9 cellular contexts compared by ENCODE assay signal in genomic region chr13:80363890-80364503, GRCh38. TPM values are rescaled to one million over a fixed set of nuclear protein-coding genes. Genes with fewer than 3 reads are reported as not detected.
DNase-seq lines count a peak whose midpoint lies in the region; ATAC-seq, FAIRE-seq and TF ChIP-seq lines count a peak whose summit lies in the region.
"Had no signal": no experiment of that assay in that cellular context is flagged by ENCODE, and none has a peak within 500 bp of the region (broad histone marks: within the 10 kb centered on the region; RNA-seq: fewer than 3 reads in every experiment).

No MANE protein-coding gene starts in this region.

- intact Hi-C loops in CD8-positive, alpha-beta T cell (cut with DNase I, micrococcal nuclease), result no loop called here
- intact Hi-C loops in kidney (cut with DNase I), result no loop called here
- intact Hi-C loops in activated T-helper 2 cell treated with anti-CD3 and anti-CD28 coated beads, Interferon-gamma antibody, Interleukin-2, Interleukin-4, amounts not matched to agents 10 μg/mL and 5 μg/mL and 100 μg/mL, durations not matched to agents 14 hours and 24 hours and 36 hours (cut with micrococcal nuclease), result loop anchor here (2.0 kb wide), 2 partner anchors 21 to 685 kb away; no protein-coding TSS in a partner anchor

- H3K79me2 ChIP-seq in KMS-11 (ENCODE audit: insufficient read depth, low read depth), result no peaks in the 10 kb centered on the region

- no peak overlapping the region for H2AFZ ChIP-seq in KMS-11 (ENCODE audit: low read depth)

- no peaks in the 10 kb centered on the region for H3K36me3 ChIP-seq in CD8-positive, alpha-beta T cell (ENCODE audit: insufficient read depth, low read length)
- H3K36me3 ChIP-seq in KMS-11 (ENCODE audit: insufficient read depth) (no peaks in the 10 kb centered on the region), kidney (ENCODE audit: control insufficient read depth in 1 of 2, insufficient read depth in 2 of 2, low read length in 2 of 2) (no peaks in the 10 kb centered on the region)

- CTCF ChIA-PET in CD8-positive, alpha-beta T cell (lab: Charles Lee), result interaction anchor here (1.5 kb wide), 1 partner anchor 21 kb away, joined by 8 read pairs; no protein-coding TSS in a partner anchor

- H4K20me1 ChIP-seq in KMS-11 (ENCODE audit: insufficient read depth), result no peaks in the 10 kb centered on the region

- no peaks in the 10 kb centered on the region for H3K27me3 ChIP-seq in CD8-positive, alpha-beta T cell (ENCODE audit: insufficient read depth, low read length)
- H3K27me3 ChIP-seq in KMS-11 (ENCODE audit: insufficient read depth, low read depth), result no peaks in the 10 kb centered on the region

- H3K4me3 ChIP-seq in CD8-positive, alpha-beta T cell (ENCODE audit: low read depth, low read length), result no peak overlapping the region
- no peak overlapping the region for H3K4me3 ChIP-seq in KMS-11 (IDR thresholded peaks at IDR 0.05; ENCODE audit: insufficient read depth, low read depth, low read length)
- no peak overlapping the region for H3K4me3 ChIP-seq in WI38 (ENCODE audit: low read depth, low read length)
- H3K4me3 ChIP-seq in kidney (ENCODE audit: low read length in 2 of 2), result peak overlapping the region; percentile 18 to 30

- peak overlapping the region; percentile 51; the same call in 1 of the 2 replicates for H3K4me2 ChIP-seq in KMS-11

- no peak for DNase-seq in CD8-positive, alpha-beta T cell
- no peak for DNase-seq in kidney
- no peak for DNase-seq in activated T-helper 2 cell treated with anti-CD3 and anti-CD28 coated beads, Interferon-gamma antibody, Interleukin-2, Interleukin-4, amounts not matched to agents 10 μg/mL and 5 μg/mL and 100 μg/mL, durations not matched to agents 14 hours and 24 hours and 36 hours (ENCODE audit: low spot score)

- no peaks in the 10 kb centered on the region for H3K9me3 Mint-ChIP-seq in CD8-positive, alpha-beta T cell
- H3K9me3 Mint-ChIP-seq in activated T-helper 2 cell treated with anti-CD3 and anti-CD28 coated beads, Interferon-gamma antibody, Interleukin-2, Interleukin-4, amounts not matched to agents 10 μg/mL and 5 μg/mL and 100 μg/mL, durations not matched to agents 14 hours and 24 hours and 36 hours, result no peaks in the 10 kb centered on the region
- H3K9me3 Mint-ChIP-seq: IgD-negative memory B cell had no signal

- H3K27ac ChIP-seq in CD8-positive, alpha-beta T cell (ENCODE audit: low read depth, low read length), result no peak overlapping the region
- H3K27ac ChIP-seq in KMS-11 (no peak overlapping the region), kidney (ENCODE audit: low read depth in 2 of 2, low read length in 2 of 2) (no peak overlapping the region)

- H3K27ac Mint-ChIP-seq in CD8-positive, alpha-beta T cell, result no peak overlapping the region
- H3K27ac Mint-ChIP-seq in activated T-helper 2 cell treated with anti-CD3 and anti-CD28 coated beads, Interferon-gamma antibody, Interleukin-2, Interleukin-4, amounts not matched to agents 10 μg/mL and 5 μg/mL and 100 μg/mL, durations not matched to agents 14 hours and 24 hours and 36 hours, result no peak overlapping the region
- H3K27ac Mint-ChIP-seq: IgD-negative memory B cell had no signal

- peak; percentile 34 for TF ChIP-seq CTCF in CD8-positive, alpha-beta T cell (IDR thresholded peaks at IDR 0.05)
- peak; percentile 62 for TF ChIP-seq CTCF in KMS-11 (conservative IDR thresholded peaks at IDR 0.05; ENCODE audit: low read depth, low read length)
- peak; percentile 67 for TF ChIP-seq CTCF in WI38 (IDR thresholded peaks at IDR 0.05; ENCODE audit: low read depth, low read length)
- TF ChIP-seq CTCF in kidney (IDR thresholded peaks at IDR 0.05; ENCODE audit: borderline replicate concordance, extremely low read depth, insufficient read depth), result peak; percentile 76

- H3K9me3 ChIP-seq in CD8-positive, alpha-beta T cell (ENCODE audit: low read length), result no peaks in the 10 kb centered on the region
- no peaks in the 10 kb centered on the region for H3K9me3 ChIP-seq in kidney (ENCODE audit: control insufficient read depth in 1 of 2, low read length in 2 of 2)

- H3K9ac ChIP-seq in KMS-11 (no peak overlapping the region), kidney (ENCODE audit: low read length in 2 of 2) (peak overlapping the region in 1 of 2 donors; percentile 25)

- H3K36me3 Mint-ChIP-seq in CD8-positive, alpha-beta T cell, result no peaks in the 10 kb centered on the region
- H3K36me3 Mint-ChIP-seq in activated T-helper 2 cell treated with anti-CD3 and anti-CD28 coated beads, Interferon-gamma antibody, Interleukin-2, Interleukin-4, amounts not matched to agents 10 μg/mL and 5 μg/mL and 100 μg/mL, durations not matched to agents 14 hours and 24 hours and 36 hours (ENCODE audit: low read depth), result no peaks in the 10 kb centered on the region
- H3K36me3 Mint-ChIP-seq: IgD-negative memory B cell had no signal

- H3K27me3 Mint-ChIP-seq in CD8-positive, alpha-beta T cell (ENCODE audit: low read depth), result no peaks in the 10 kb centered on the region
- no peaks in the 10 kb centered on the region for H3K27me3 Mint-ChIP-seq in activated T-helper 2 cell treated with anti-CD3 and anti-CD28 coated beads, Interferon-gamma antibody, Interleukin-2, Interleukin-4, amounts not matched to agents 10 μg/mL and 5 μg/mL and 100 μg/mL, durations not matched to agents 14 hours and 24 hours and 36 hours (ENCODE audit: low read depth)

- POLR2A ChIA-PET in CD8-positive, alpha-beta T cell (lab: Charles Lee), result no interaction called here

- H3K4me1 Mint-ChIP-seq in CD8-positive, alpha-beta T cell (ENCODE audit: low read depth), result peaks cover 2% of the 10 kb centered on the region
- H3K4me1 Mint-ChIP-seq in activated T-helper 2 cell treated with anti-CD3 and anti-CD28 coated beads, Interferon-gamma antibody, Interleukin-2, Interleukin-4, amounts not matched to agents 10 μg/mL and 5 μg/mL and 100 μg/mL, durations not matched to agents 14 hours and 24 hours and 36 hours (ENCODE audit: low read depth), result peaks cover 2% of the 10 kb centered on the region

- peak; percentile 98 for FAIRE-seq in kidney (lab: Jason Lieb, UNC)

- no peak overlapping the region for H3K4me3 Mint-ChIP-seq in CD8-positive, alpha-beta T cell
- no peak overlapping the region for H3K4me3 Mint-ChIP-seq in activated T-helper 2 cell treated with anti-CD3 and anti-CD28 coated beads, Interferon-gamma antibody, Interleukin-2, Interleukin-4, amounts not matched to agents 10 μg/mL and 5 μg/mL and 100 μg/mL, durations not matched to agents 14 hours and 24 hours and 36 hours (ENCODE audit: low read depth)
- H3K4me3 Mint-ChIP-seq: IgD-negative memory B cell had no signal

- H3K4me1 ChIP-seq in CD8-positive, alpha-beta T cell (ENCODE audit: insufficient read depth, low read length), result no peaks in the 10 kb centered on the region
- no peaks in the 10 kb centered on the region for H3K4me1 ChIP-seq in KMS-11 (ENCODE audit: low read depth, poor library complexity, severe bottlenecking)
- H3K4me1 ChIP-seq in kidney (ENCODE audit: control insufficient read depth in 1 of 2, insufficient read depth in 1 of 2, low read depth in 1 of 2, low read length in 2 of 2), result peaks cover 0 to 2% of the 10 kb centered on the region in 2 donors

- ATAC-seq in CD8-positive, alpha-beta T cell, result no peak
- no peak for ATAC-seq in GM21737 (IDR thresholded peaks at IDR 0.05; ENCODE audit: unreplicated experiment)
- no peak for ATAC-seq in HG03175 (IDR thresholded peaks at IDR 0.05; ENCODE audit: unreplicated experiment)
- ATAC-seq in HG02840 (IDR thresholded peaks at IDR 0.05; ENCODE audit: low FRiP score, unreplicated experiment), result no peak

RNA-seq across cellular contexts. Expression of gene SPRY2, which starts 23.1 kb away (rescaled TPM):
- total RNA-seq in CD8-positive, alpha-beta T cell, result 1 to 10 TPM; 3.1 to 3.4 TPM
- 26.2 TPM for total RNA-seq in kidney
- polyA plus RNA-seq in kidney (ENCODE audit: insufficient read depth, low read depth, low replicate concordance), result 10.6 TPM
- 0.14 and 0.16 TPM in 2 replicates for total RNA-seq in activated T-helper 2 cell treated with anti-CD3 and anti-CD28 coated beads, Interferon-gamma antibody, Interleukin-2, Interleukin-4, amounts not matched to agents 10 μg/mL and 5 μg/mL and 100 μg/mL, durations not matched to agents 14 hours and 24 hours and 36 hours
- polyA plus RNA-seq: IgD-negative memory B cell had no signal

Comparison
In these comparisons a context has a peak if more than half of its experiments do, and no peak if none do; other contexts are left out.
1. H3K4me3 ChIP-seq: peak in kidney (2 of 2); none in CD8-positive, alpha-beta T cell (single experiment), KMS-11 (single experiment) and WI38 (single experiment).
2. Peak in every context shown above with its lines, with median percentiles within 50 percentile points of each other: CTCF ChIP-seq.